ENCODE assay signal across 8 cellular contexts in the genomic region with DNA sequence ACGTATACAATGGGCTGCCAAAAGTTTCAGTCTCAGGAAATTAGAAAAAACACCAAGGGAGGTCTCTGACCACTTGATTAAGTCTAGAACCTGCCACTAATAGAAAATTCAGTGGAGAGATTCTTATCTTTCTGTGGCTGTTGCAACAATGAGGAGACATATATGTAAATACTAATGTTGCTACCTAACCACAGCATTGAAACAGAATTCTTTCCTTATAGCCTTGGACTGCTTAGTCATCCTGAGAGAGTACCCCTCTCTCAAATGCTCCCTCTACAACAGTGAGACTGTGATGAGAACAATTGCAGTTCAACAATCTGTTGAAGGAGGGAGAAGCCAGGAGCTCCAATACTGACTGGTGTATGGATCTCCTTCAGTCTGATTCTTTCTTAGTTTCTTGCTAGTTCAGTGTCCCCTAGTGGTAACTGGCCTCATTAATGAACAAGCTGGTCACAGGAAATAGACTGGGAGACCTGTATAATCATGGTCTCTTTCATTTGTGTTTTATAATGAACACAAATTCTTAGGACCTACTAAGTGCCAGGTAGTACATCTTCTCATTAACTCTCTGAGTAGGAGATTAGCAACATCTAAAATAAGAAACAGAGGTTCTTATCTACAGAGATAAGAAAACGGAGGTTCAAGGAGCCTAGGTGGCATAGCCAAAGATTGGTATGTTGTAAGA.
DNase-seq lines count a peak whose midpoint lies in the region; ATAC-seq, FAIRE-seq and TF ChIP-seq lines count a peak whose summit lies in the region.

No MANE protein-coding gene starts in this region.

- intact Hi-C loops in sciatic nerve (cut with DNase I): loop anchor here (10.0 kb wide), 1 partner anchor 307 kb away; no protein-coding TSS in a partner anchor

- H3K27ac Mint-ChIP-seq in astrocyte (ENCODE audit: unreplicated experiment): peak overlapping the region; percentile 84

- no peaks in the 10 kb centered on the region for H3K9me3 Mint-ChIP-seq in astrocyte (ENCODE audit: unreplicated experiment)

- no peak overlapping the region for H3K4me3 Mint-ChIP-seq in astrocyte (ENCODE audit: unreplicated experiment)

- peak; percentile 29 for FAIRE-seq in astrocyte (lab: Jason Lieb, UNC)

- H4K20me1 ChIP-seq in DND-41 (ENCODE audit: insufficient read depth, low read length) (no peaks in the 10 kb centered on the region), astrocyte (ENCODE audit: insufficient read depth, low read length) (no peaks in the 10 kb centered on the region), hepatocyte (ENCODE audit: insufficient read depth, poor library complexity, severe bottlenecking) (no peaks in the 10 kb centered on the region)

- peaks cover 37% of the 10 kb centered on the region for H3K4me1 ChIP-seq in DND-41 (ENCODE audit: insufficient read depth, low read length)
- H3K4me1 ChIP-seq in astrocyte (ENCODE audit: insufficient read depth, low read length): peaks cover 38% of the 10 kb centered on the region
- H3K4me1 ChIP-seq in hepatocyte (ENCODE audit: insufficient read depth): peaks cover 20% of the 10 kb centered on the region

- no peaks in the 10 kb centered on the region for H3K79me2 ChIP-seq in DND-41 (ENCODE audit: insufficient read depth, low read length)
- no peaks in the 10 kb centered on the region for H3K79me2 ChIP-seq in astrocyte (ENCODE audit: insufficient read depth, low read length)
- H3K79me2 ChIP-seq in hepatocyte: no peaks in the 10 kb centered on the region

- no peaks in the 10 kb centered on the region for H3K36me3 ChIP-seq in DND-41 (ENCODE audit: insufficient read depth, low read length)
- no peaks in the 10 kb centered on the region for H3K36me3 ChIP-seq in astrocyte (ENCODE audit: insufficient read depth, low read length)
- no peaks in the 10 kb centered on the region for H3K36me3 ChIP-seq in hepatocyte (replicated peaks; ENCODE audit: insufficient read depth, low read depth)

- no peak overlapping the region for H3K9ac ChIP-seq in DND-41 (ENCODE audit: low read depth, low read length)
- H3K9ac ChIP-seq in astrocyte (ENCODE audit: low read length): peak overlapping the region; percentile 38

- H3K9me3 ChIP-seq in DND-41 (ENCODE audit: insufficient read depth, low read length, severe bottlenecking) (no peaks in the 10 kb centered on the region), astrocyte (ENCODE audit: insufficient read depth, low read depth, low read length) (no peaks in the 10 kb centered on the region), hepatocyte (ENCODE audit: low read depth) (no peaks in the 10 kb centered on the region)

- H3K4me3 ChIP-seq in DND-41 (ENCODE audit: low read depth in 1 of 2, low read length in 2 of 2): no peak overlapping the region
- no peak overlapping the region for H3K4me3 ChIP-seq in astrocyte (ENCODE audit: insufficient read depth, low read depth, low read length)
- H3K4me3 ChIP-seq in hepatocyte: no peak overlapping the region

- DNase-seq in DND-41: peak; percentile 23
- DNase-seq in NCI-H526 (lab: John Stamatoyannopoulos, UW): peak; percentile 31 to 60
- DNase-seq in astrocyte (ENCODE audit: low read depth): peak; percentile 89
- peak; percentile 75 for DNase-seq in hepatocyte (ENCODE audit: low spot score)
- DNase-seq in sciatic nerve (ENCODE audit: low spot score): no peak
- no peak for DNase-seq in activated naive CD4-positive, alpha-beta T cell treated with Interleukin-2 at 50 U/mL for 16 hours

- H3K27me3 ChIP-seq in DND-41 (ENCODE audit: insufficient read depth, low read length, poor library complexity): no peaks in the 10 kb centered on the region
- no peaks in the 10 kb centered on the region for H3K27me3 ChIP-seq in astrocyte (ENCODE audit: insufficient read depth, low read length)
- no peaks in the 10 kb centered on the region for H3K27me3 ChIP-seq in hepatocyte

- H3K27me3 Mint-ChIP-seq in astrocyte (ENCODE audit: low read depth, unreplicated experiment): no peaks in the 10 kb centered on the region

- no peaks in the 10 kb centered on the region for H3K36me3 Mint-ChIP-seq in astrocyte (ENCODE audit: low read depth, unreplicated experiment)

- H3K4me2 ChIP-seq in DND-41 (ENCODE audit: insufficient read depth, low read length) (no peak overlapping the region), astrocyte (ENCODE audit: low read length) (peak overlapping the region; percentile 23), hepatocyte (peak overlapping the region; percentile 56)

- 51% methylated on average over 2 of the region's 2 CpGs for WGBS in hepatocyte (ENCODE audit: low lambda C conversion rate, missing lambda C conversion rate)

- peaks cover 63% of the 10 kb centered on the region for H3K4me1 Mint-ChIP-seq in astrocyte (ENCODE audit: low read depth, unreplicated experiment)

- no peak overlapping the region; the same call in 1 of the 2 replicates for H2AFZ ChIP-seq in DND-41 (ENCODE audit: low read depth, low read length)
- H2AFZ ChIP-seq in astrocyte (ENCODE audit: low read depth, low read length): no peak overlapping the region
- no peak overlapping the region for H2AFZ ChIP-seq in hepatocyte

- H3K9me2 ChIP-seq in hepatocyte (replicated peaks; ENCODE audit: insufficient read depth): no peaks in the 10 kb centered on the region

- ATAC-seq in DND-41 (ENCODE audit: insufficient read depth, low read depth) (peak; percentile 80), GM19452 (IDR thresholded peaks at IDR 0.05; ENCODE audit: unreplicated experiment) (peak; percentile 80), HG03457 (IDR thresholded peaks at IDR 0.05; ENCODE audit: unreplicated experiment) (peak; percentile 81), sciatic nerve (peak; percentile 89)

- peak overlapping the region; percentile 57 for H3K27ac ChIP-seq in DND-41 (ENCODE audit: low read length)
- peak overlapping the region; percentile 61 for H3K27ac ChIP-seq in astrocyte (ENCODE audit: low read depth, low read length)
- H3K27ac ChIP-seq in hepatocyte: peak overlapping the region; percentile 28

- TF ChIP-seq CTCF in DND-41 (IDR thresholded peaks at IDR 0.05; ENCODE audit: borderline replicate concordance, extremely low read depth, low read length, poor library complexity, severe bottlenecking) (peak; percentile 79), astrocyte (IDR thresholded peaks at IDR 0.05; ENCODE audit: insufficient read depth, low read depth, low read length) (peak; percentile 71), hepatocyte (IDR thresholded peaks at IDR 0.05; ENCODE audit: poor library complexity) (peak; percentile 68)

Comparison
In these comparisons a context has a peak if more than half of its experiments do, and no peak if none do; other contexts are left out.
1. DNase-seq: peak in DND-41 (single experiment), NCI-H526 (2 of 2), astrocyte (single experiment) and hepatocyte (single experiment); none in sciatic nerve (single experiment) and activated naive CD4-positive, alpha-beta T cell treated with Interleukin-2 at 50 U/mL for 16 hours (single experiment).
2. Peak in every context shown above with its lines, with median percentiles within 50 percentile points of each other: ATAC-seq, H3K27ac ChIP-seq and CTCF ChIP-seq.